Comparison of ENCODE assay signal across 26 cellular contexts in the genomic region with DNA sequence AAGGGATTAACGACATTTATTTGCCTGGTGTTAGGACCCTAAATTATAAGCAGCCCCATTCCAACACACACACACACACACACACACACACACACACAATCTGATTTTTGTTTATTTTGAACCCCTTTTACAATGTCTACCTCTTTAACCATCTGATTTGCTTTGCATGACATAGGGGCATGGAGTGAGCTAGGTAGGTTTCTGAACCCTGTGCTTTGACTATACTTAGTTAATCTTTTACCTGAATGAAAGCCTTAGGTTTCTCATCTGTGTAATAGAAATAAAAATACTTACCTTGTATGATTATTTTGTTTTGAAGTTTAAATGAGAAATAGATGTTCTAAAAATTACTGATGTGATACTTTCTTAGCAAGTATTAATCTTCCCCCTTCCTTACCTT.
"Had no signal": no experiment of that assay in that cellular context is flagged by ENCODE, and none has a peak within 500 bp of the region (broad histone marks: within the 10 kb centered on the region; RNA-seq: fewer than 3 reads in every experiment).

No MANE protein-coding gene starts in this region.

- H3K9me3 ChIP-seq: colonic mucosa, esophagus muscularis mucosa, esophagus squamous epithelium, gastrocnemius medialis, gastroesophageal sphincter, heart left ventricle, heart right ventricle had no signal

- ATAC-seq: effector memory CD8-positive, alpha-beta T cell; esophagus mucosa; foreskin keratinocyte; gastrocnemius medialis; gastroesophageal sphincter; heart left ventricle; heart right ventricle had no signal

- H3K27ac ChIP-seq: colonic mucosa, coronary artery, dorsolateral prefrontal cortex, epithelial cell of prostate, esophagus muscularis mucosa, esophagus squamous epithelium, foreskin keratinocyte, gastrocnemius medialis, gastroesophageal sphincter, heart left ventricle, heart right ventricle had no signal

- H3K9me3 Mint-ChIP-seq: dendritic cell treated with granulocyte-macrophage colony-stimulating factor and Interleukin-4, amounts not matched to agents 40 ng/mL and 50 ng/mL, for 4 days; endodermal cell had no signal

- FAIRE-seq: colon had no signal

- H3K4me1 ChIP-seq: colonic mucosa, esophagus muscularis mucosa, esophagus squamous epithelium, foreskin keratinocyte, gastrocnemius medialis, gastroesophageal sphincter, heart left ventricle, heart right ventricle had no signal

- H3K4me3 ChIP-seq: colonic mucosa, coronary artery, dorsolateral prefrontal cortex, esophagus muscularis mucosa, esophagus squamous epithelium, gastrocnemius medialis, gastroesophageal sphincter, heart left ventricle, heart right ventricle had no signal

- H3K27me3 Mint-ChIP-seq: dendritic cell treated with granulocyte-macrophage colony-stimulating factor and Interleukin-4, amounts not matched to agents 40 ng/mL and 50 ng/mL, for 4 days; effector memory CD8-positive, alpha-beta T cell had no signal

- H3K36me3 ChIP-seq: colonic mucosa, esophagus muscularis mucosa, esophagus squamous epithelium, gastrocnemius medialis, gastroesophageal sphincter, heart left ventricle, heart right ventricle had no signal

- H3K27me3 ChIP-seq: colonic mucosa, dorsolateral prefrontal cortex, esophagus muscularis mucosa, esophagus squamous epithelium, foreskin keratinocyte, gastrocnemius medialis, gastroesophageal sphincter, heart left ventricle, heart right ventricle had no signal

- DNase-seq: colonic mucosa; cortex of kidney; dermis blood vessel endothelial cell; dorsolateral prefrontal cortex; effector CD4-positive, alpha-beta T cell; effector CD8-positive, alpha-beta T cell; effector memory CD4-positive, alpha-beta T cell; effector memory CD8-positive, alpha-beta T cell; endodermal cell; erythroblast; esophagus squamous epithelium; foreskin fibroblast; foreskin keratinocyte; foreskin melanocyte; gastrocnemius medialis; glutamatergic neuron; head of caudate nucleus; heart left ventricle; heart right ventricle had no signal

- H3K27ac Mint-ChIP-seq: dendritic cell treated with granulocyte-macrophage colony-stimulating factor and Interleukin-4, amounts not matched to agents 40 ng/mL and 50 ng/mL, for 4 days; effector memory CD8-positive, alpha-beta T cell; endodermal cell had no signal

- H3K4me3 Mint-ChIP-seq: dendritic cell treated with granulocyte-macrophage colony-stimulating factor and Interleukin-4, amounts not matched to agents 40 ng/mL and 50 ng/mL, for 4 days; effector memory CD8-positive, alpha-beta T cell; endodermal cell had no signal
